ENCODE assay signal across 8 cellular contexts in genomic region chr16:29179401-29180205, GRCh38.
DNase-seq lines count a peak whose midpoint lies in the region; TF ChIP-seq lines count a peak whose summit lies in the region.
"Not testable (repeated sequence)": the region's sequence is repeated elsewhere in the genome, so short reads cannot be mapped to it uniquely, and the experiment has no call there.

No MANE protein-coding gene starts in this region.

- H4K91ac ChIP-seq in H9 (ENCODE audit: insufficient read length, low read depth, low read length), result not testable (repeated sequence)

- not testable (repeated sequence) for H4K8ac ChIP-seq in H9 (replicated peaks; ENCODE audit: insufficient read length, low read depth, low read length)

- H3K56ac ChIP-seq in H9 (ENCODE audit: insufficient read length, low read depth, low read length), result not testable (repeated sequence)

- H3K36me3 Mint-ChIP-seq in H9 (ENCODE audit: insufficient read depth in 1 of 3, low read depth in 3 of 3), result not testable (repeated sequence)

- H2BK12ac ChIP-seq in H9 (ENCODE audit: insufficient read length, low read depth, low read length), result not testable (repeated sequence)

- WGBS in H9 (ENCODE audit: extremely low coverage, insufficient read length, low lambda C conversion rate), result no CpG with 5 or more reads among the region's 25 CpGs
- 71 to 73% methylated on average over 3 to 19 of the region's 25 CpGs for WGBS in testis, 2 donors

- H2BK5ac ChIP-seq in H9 (ENCODE audit: insufficient read length, low read length), result not testable (repeated sequence)

- not testable (repeated sequence) for H2AK5ac ChIP-seq in H9 (ENCODE audit: insufficient read length, low read length)

- H3K36me3 ChIP-seq in osteoblast (ENCODE audit: insufficient read depth, low read length); testis (ENCODE audit: low read depth, missing control alignments): not testable (repeated sequence)

- not testable (repeated sequence) for H3K23me2 ChIP-seq in H9 (ENCODE audit: insufficient read length, low read depth, low read length, poor library complexity, severe bottlenecking)

- not testable (repeated sequence) for H3K4me1 Mint-ChIP-seq in H9

- not testable (repeated sequence) for H3K9me3 Mint-ChIP-seq in H9

- H3K18ac ChIP-seq in H9 (ENCODE audit: insufficient read length, low read depth, low read length), result not testable (repeated sequence)

- H3K9ac ChIP-seq in H9 (ENCODE audit: extremely low read depth, insufficient read length, low read length), result not testable (repeated sequence)

- not testable (repeated sequence) for H3K79me2 ChIP-seq in H9 (ENCODE audit: insufficient read depth, low read length); osteoblast (ENCODE audit: insufficient read depth, low read length)

- H3K4me3 ChIP-seq in AG10803 (ENCODE audit: low read length); cardiac fibroblast (replicated peaks in 1 of 2; ENCODE audit: low read depth in 2 of 2, low read length in 2 of 2); fibroblast of the aortic adventitia (ENCODE audit: low read depth, low read length); osteoblast (ENCODE audit: insufficient read depth, low read length); testis: not testable (repeated sequence)

- H2AFZ ChIP-seq in H9 (ENCODE audit: low read length); osteoblast (ENCODE audit: low read length): not testable (repeated sequence)

- not testable (repeated sequence) for H3K14ac ChIP-seq in H9 (ENCODE audit: insufficient read depth, low read length)

- H3K4me2 ChIP-seq in H9 (ENCODE audit: insufficient read depth, insufficient read length, low read length); osteoblast (ENCODE audit: insufficient read depth, low read length): not testable (repeated sequence)

- not testable (repeated sequence) for H3K23ac ChIP-seq in H9 (ENCODE audit: insufficient read length, low read depth, low read length)

- not testable (repeated sequence) for H3K79me1 ChIP-seq in H9 (ENCODE audit: insufficient read depth, low read depth, low read length, poor library complexity, severe bottlenecking)

- H3K27me3 Mint-ChIP-seq in H9 (ENCODE audit: low read depth), result not testable (repeated sequence)

- peak; percentile 30 for TF ChIP-seq CTCF in AG10803 (conservative IDR thresholded peaks at IDR 0.05; ENCODE audit: low read length)
- TF ChIP-seq CTCF in H9 (conservative IDR thresholded peaks at IDR 0.05), result peak; percentile 43; the same call in 1 of the 3 replicates
- TF ChIP-seq CTCF in cardiac fibroblast (IDR thresholded peaks at IDR 0.05; ENCODE audit: low read depth, low read length), result peak; percentile 54
- TF ChIP-seq CTCF in fibroblast of the aortic adventitia (IDR thresholded peaks at IDR 0.05; ENCODE audit: insufficient read depth, low read length), result peak; percentile 50
- peak; percentile 23 for TF ChIP-seq CTCF in osteoblast (IDR thresholded peaks at IDR 0.05; ENCODE audit: extremely low read depth, low read depth, low read length)
- TF ChIP-seq CTCF in testis (IDR thresholded peaks at IDR 0.05), result not testable (repeated sequence)

- H3K9me3 ChIP-seq in H9 (ENCODE audit: control insufficient read depth, low read depth, low read length); osteoblast (ENCODE audit: low read depth, low read length); testis: not testable (repeated sequence)

- H3K4ac ChIP-seq in H9 (ENCODE audit: low read depth, low read length), result not testable (repeated sequence)

- not testable (repeated sequence) for H3K4me3 Mint-ChIP-seq in H9

- peak; percentile 60 for DNase-seq in AG10803 (ENCODE audit: low read depth)
- DNase-seq in H9, result peak; percentile 66
- peak; percentile 66 for DNase-seq in SK-N-DZ (ENCODE audit: low spot score)
- peak; percentile 47 to 68 for DNase-seq in cardiac fibroblast (ENCODE audit: low read depth in 2 of 2)
- peak; percentile 72 for DNase-seq in fibroblast of the aortic adventitia (ENCODE audit: low read depth)
- peak; percentile 35 for DNase-seq in hepatic stellate cell (ENCODE audit: low spot score)
- DNase-seq in osteoblast (ENCODE audit: insufficient read length, low spot score, missing footprints), result peak; percentile 74
- not testable (repeated sequence) for DNase-seq in testis

- not testable (repeated sequence) for H2BK15ac ChIP-seq in H9 (ENCODE audit: low read depth, low read length)

- not testable (repeated sequence) for H3T11ph ChIP-seq in H9 (ENCODE audit: low read length)

- not testable (repeated sequence) for H3K4me1 ChIP-seq in H9 (ENCODE audit: insufficient read depth, low read length); osteoblast (ENCODE audit: insufficient read depth, low read length)
- peaks cover 27% of the 10 kb centered on the region for H3K4me1 ChIP-seq in testis

- not testable (repeated sequence) for H2BK120ac ChIP-seq in H9 (ENCODE audit: low read depth, low read length, poor library complexity, severe bottlenecking)

- intact Hi-C loops in testis (cut with DNase I; ENCODE audit: low total_unique reads), result not testable (repeated sequence)

- H3K27ac Mint-ChIP-seq in H9, result not testable (repeated sequence)

- H4K5ac ChIP-seq in H9 (ENCODE audit: insufficient read length, low read depth, low read length), result not testable (repeated sequence)

- TF ChIP-seq POLR2A in testis (IDR thresholded peaks at IDR 0.05), result not testable (repeated sequence)

- not testable (repeated sequence) for H4K20me1 ChIP-seq in H9 (ENCODE audit: control insufficient read depth, insufficient read depth, insufficient read length); osteoblast (ENCODE audit: insufficient read depth, low read length)

- H2BK20ac ChIP-seq in H9 (ENCODE audit: low read depth, low read length, poor library complexity, severe bottlenecking), result not testable (repeated sequence)

- H3K27ac ChIP-seq in H9 (ENCODE audit: insufficient read length, low read depth, low read length); osteoblast (ENCODE audit: low read depth, low read length): not testable (repeated sequence)
- H3K27ac ChIP-seq in testis, result peak overlapping the region; percentile 44 to 59

- not testable (repeated sequence) for H3K27me3 ChIP-seq in H9 (ENCODE audit: insufficient read depth, low read length); osteoblast (ENCODE audit: insufficient read depth, low read length); testis
